Comparison of ENCODE assay signal across 16 cellular contexts in the genomic region with DNA sequence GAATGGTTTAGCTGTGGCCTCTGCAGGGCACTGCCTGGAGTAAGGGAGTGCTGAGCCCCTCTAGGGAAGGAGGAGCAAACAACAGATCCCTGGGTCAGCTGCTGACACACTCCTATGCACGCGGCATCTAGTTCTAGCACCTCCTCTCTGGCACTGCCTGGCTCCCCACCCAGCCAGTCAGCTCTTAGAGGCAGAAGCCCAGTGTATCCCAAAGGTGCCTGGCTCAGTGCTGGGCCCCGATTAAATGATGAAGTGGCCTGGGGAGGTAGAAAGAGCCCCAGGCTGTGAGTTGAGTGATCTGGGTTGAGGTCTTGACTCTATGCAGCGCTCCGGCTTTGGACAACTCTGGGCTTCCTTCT. TPM values are rescaled to one million over a fixed set of nuclear protein-coding genes. Genes with fewer than 3 reads are reported as not detected.
A peak's percentile ranks its signal among the peaks of the same experiment; 100 is the strongest.
DNase-seq lines count a peak whose midpoint lies in the region; ATAC-seq, FAIRE-seq and TF ChIP-seq lines count a peak whose summit lies in the region.
"Had no signal": no experiment of that assay in that cellular context is flagged by ENCODE, and none has a peak within 500 bp of the region (broad histone marks: within the 10 kb centered on the region; RNA-seq: fewer than 3 reads in every experiment).

No MANE protein-coding gene starts in this region.

- H2AK5ac ChIP-seq in H1 (ENCODE audit: low read depth, low read length) = 0 out of 2 replicates have a peak overlapping the region, but pooled peaks have one; percentile 46

- no peak overlapping the region for H2BK12ac ChIP-seq in H1 (ENCODE audit: low read depth, low read length)

- H3K79me1 ChIP-seq in H1 (ENCODE audit: low read depth, low read length) = no peaks in the 10 kb centered on the region

- no peak overlapping the region for H3K23ac ChIP-seq in H1 (ENCODE audit: insufficient read length)

- H3K18ac ChIP-seq in H1 (ENCODE audit: extremely low read depth, low read length) = no peak overlapping the region

- H3K79me2 ChIP-seq in H1 (ENCODE audit: control insufficient read depth in 1 of 2, insufficient read depth in 2 of 2, low read length in 2 of 2) = no peaks in the 10 kb centered on the region
- H3K79me2 ChIP-seq in osteoblast (ENCODE audit: insufficient read depth, low read length) = no peaks in the 10 kb centered on the region

- TF ChIP-seq EP300 in Ishikawa (IDR thresholded peaks at IDR 0.05; ENCODE audit: borderline replicate concordance) = no peak
- TF ChIP-seq EP300 in H1 (IDR thresholded peaks at IDR 0.05; ENCODE audit: borderline replicate concordance in 1 of 2, low read depth in 2 of 2, low read length in 2 of 2) = no peak

- H3K56ac ChIP-seq in H1 (replicated peaks; ENCODE audit: insufficient read length, low read depth, low read length) = no peak overlapping the region

- no peak overlapping the region for H3K14ac ChIP-seq in H1 (ENCODE audit: insufficient read length)

- POLR2A ChIA-PET in H1 (lab: Charles Lee; ENCODE audit: partially characterized antibody) = interaction anchor here (1.1 to 4.1 kb wide), 8 partner anchors 8 to 118 kb away, joined by 3 to 17 read pairs (median 6); partner anchors contain the start of genes RSPH9 and VEGFA

- H3K36me3 ChIP-seq in H1 (ENCODE audit: control insufficient read depth in 2 of 4, insufficient read depth in 4 of 4, low read length in 3 of 4) = no peaks in the 10 kb centered on the region
- H3K36me3 ChIP-seq in osteoblast (ENCODE audit: insufficient read depth, low read length) = no peaks in the 10 kb centered on the region
- H3K36me3 ChIP-seq: BLaER1 treated with 17β-estradiol and CSF1 and Interleukin-3, amounts not matched to agents 10 nM and 100 nM had no signal

- no peaks in the 10 kb centered on the region for H3K23me2 ChIP-seq in H1 (ENCODE audit: low read depth, low read length)

- no peak for FAIRE-seq in H1 (lab: Jason Lieb, UNC)
- FAIRE-seq: D721Med, G401.6, GM12891, K562 had no signal

- TF ChIP-seq POLR2A in H1 (IDR thresholded peaks at IDR 0.05; ENCODE audit: control extremely low read depth in 1 of 2, low read depth in 2 of 2, low read length in 2 of 2) = no peak

- H2BK20ac ChIP-seq in H1 (ENCODE audit: low read length) = no peak overlapping the region

- H3K27ac ChIP-seq in H1 (ENCODE audit: low read depth, low read length) (no peak overlapping the region), osteoblast (ENCODE audit: low read depth, low read length) (no peak overlapping the region)

- DNase-seq in H1 (ENCODE audit: low read depth in 1 of 2, low spot score in 2 of 2) (no peak), posterior vena cava (ENCODE audit: low spot score) (peak; percentile 67), osteoblast (ENCODE audit: insufficient read length, low spot score, missing footprints) (no peak), NCI-H510A treated with DMSO at 0.1 percent for 48 hours (lab: John Stamatoyannopoulos, UW) (no peak)
- DNase-seq in activated CD8-positive, alpha-beta memory T cell treated with anti-CD3 and anti-CD28 coated beads, Interleukin-2, amount 50 U/mL, for 48 hours = no peak
- DNase-seq: Caco-2; CD4-positive, CD25-positive, alpha-beta regulatory T cell; CD8-positive, alpha-beta memory T cell; HCEC 1CT had no signal

- peaks cover 0 to 7% (median 0%) of the 10 kb centered on the region in 4 experiments; a peak in 1 of 7 replicates for H3K27me3 ChIP-seq in H1 (replicated peaks in 1 of 4; ENCODE audit: control insufficient read depth in 3 of 4, extremely low read depth in 1 of 4, insufficient read depth in 3 of 4, low read length in 3 of 4)
- peaks cover 6% of the 10 kb centered on the region for H3K27me3 ChIP-seq in osteoblast (ENCODE audit: insufficient read depth, low read length)
- H3K27me3 ChIP-seq: BLaER1 treated with 17β-estradiol and CSF1 and Interleukin-3, amounts not matched to agents 10 nM and 100 nM had no signal

- TF ChIP-seq RAD21 in Ishikawa (IDR thresholded peaks at IDR 0.05; ENCODE audit: low read depth) = no peak
- no peak for TF ChIP-seq RAD21 in H1 (IDR thresholded peaks at IDR 0.05 in 1 of 2, conservative IDR thresholded peaks at IDR 0.05 in 1 of 2; ENCODE audit: low read depth in 2 of 2, low read length in 2 of 2)

- H3K4me1 ChIP-seq in H1 (replicated peaks in 1 of 4; ENCODE audit: control insufficient read depth in 3 of 4, insufficient read depth in 4 of 4, low read length in 3 of 4) (peaks cover 3 to 24% (median 11%) of the 10 kb centered on the region in 4 experiments), osteoblast (ENCODE audit: insufficient read depth, low read length) (peaks cover 12% of the 10 kb centered on the region)

- H2BK120ac ChIP-seq in H1 (replicated peaks; ENCODE audit: low read depth, low read length) = no peak overlapping the region

- no peaks in the 10 kb centered on the region for H4K20me1 ChIP-seq in H1 (replicated peaks in 1 of 2; ENCODE audit: control insufficient read depth in 1 of 2, insufficient read depth in 2 of 2, low read length in 2 of 2)
- H4K20me1 ChIP-seq in osteoblast (ENCODE audit: insufficient read depth, low read length) = no peaks in the 10 kb centered on the region
- H4K20me1 ChIP-seq: BLaER1 treated with 17β-estradiol and CSF1 and Interleukin-3, amounts not matched to agents 10 nM and 100 nM had no signal

- intact Hi-C loops in posterior vena cava (cut with DNase I) = no loop called here

- no peak for ATAC-seq in GM18909 (IDR thresholded peaks at IDR 0.05; ENCODE audit: poor library complexity, unreplicated experiment)
- ATAC-seq: K562 had no signal

- 89% methylated on average over 5 of the region's 5 CpGs; no CpG with 5 or more reads in 1 of the 2 experiments for WGBS in H1 (ENCODE audit: extremely low coverage in 1 of 2, insufficient coverage in 1 of 2, insufficient read length in 1 of 2, insufficient replicate concordance in 2 of 2, low coverage in 1 of 2, low lambda C conversion rate in 2 of 2, missing lambda C conversion rate in 1 of 2), 2 experiments

- H4K91ac ChIP-seq in H1 (replicated peaks; ENCODE audit: insufficient read length, low read length) = no peak overlapping the region

- no peak overlapping the region for H4K8ac ChIP-seq in H1 (ENCODE audit: extremely low read depth, insufficient read depth, low read length)

- no peak overlapping the region for H3K4me2 ChIP-seq in H1 (ENCODE audit: insufficient read depth in 1 of 2, low read depth in 2 of 2, low read length in 2 of 2)
- H3K4me2 ChIP-seq in osteoblast (ENCODE audit: insufficient read depth, low read length) = no peak overlapping the region

- no peaks in the 10 kb centered on the region for H3K9me3 ChIP-seq in H1 (ENCODE audit: insufficient read depth in 2 of 2, low read depth in 1 of 2, low read length in 1 of 2)
- no peaks in the 10 kb centered on the region for H3K9me3 ChIP-seq in osteoblast (ENCODE audit: low read depth, low read length)
- H3K9me3 ChIP-seq: BLaER1 treated with 17β-estradiol and CSF1 and Interleukin-3, amounts not matched to agents 10 nM and 100 nM; Caco-2 had no signal

- H2BK15ac ChIP-seq in H1 (ENCODE audit: low read length) = peak overlapping the region; percentile 72; the same call in 1 of the 2 replicates

- TF ChIP-seq CTCF in H1 (IDR thresholded peaks at IDR 0.05; ENCODE audit: control extremely low read depth in 1 of 3, insufficient read depth in 1 of 3, low read depth in 1 of 3, low read length in 3 of 3) = no peak
- TF ChIP-seq CTCF in osteoblast (IDR thresholded peaks at IDR 0.05; ENCODE audit: extremely low read depth, low read depth, low read length) = no peak

- H3K4ac ChIP-seq in H1 (replicated peaks; ENCODE audit: insufficient read length, low read depth, low read length) = no peak overlapping the region

- no peak overlapping the region for H3K4me3 ChIP-seq in H1 (ENCODE audit: extremely low read depth in 1 of 4, insufficient read depth in 2 of 4, low read depth in 3 of 4, low read length in 4 of 4)
- no peak overlapping the region for H3K4me3 ChIP-seq in osteoblast (ENCODE audit: insufficient read depth, low read length)
- H3K4me3 ChIP-seq: BLaER1 treated with 17β-estradiol and CSF1 and Interleukin-3, amounts not matched to agents 10 nM and 100 nM; K562 had no signal

- H4K5ac ChIP-seq in H1 (ENCODE audit: insufficient read length, low read depth, low read length) = no peak overlapping the region

- H3K9ac ChIP-seq in H1 (replicated peaks in 1 of 4; ENCODE audit: extremely low read depth in 1 of 4, low read depth in 3 of 4, low read length in 3 of 4) = no peak overlapping the region

- H2AFZ ChIP-seq in H1 (ENCODE audit: low read length) = no peak overlapping the region
- H2AFZ ChIP-seq in osteoblast (ENCODE audit: low read length) = no peak overlapping the region

- CTCF ChIA-PET in H1 (lab: Charles Lee; ENCODE audit: partially characterized antibody) = interaction anchor here (0.8 to 13.3 kb wide), 27 partner anchors 8 to 573 kb away, joined by 3 to 146 read pairs (median 4); partner anchors contain the start of genes RSPH9 and VEGFA

- no peak overlapping the region for H2BK5ac ChIP-seq in H1 (ENCODE audit: low read depth, low read length)

TF ChIP-seq in Ishikawa, 13 proteins besides CTCF, POLR2A, EP300 and RAD21 (continues in another document):
- 0 out of 2 replicates have a peak, but pooled peaks have one; percentile 15 for TF ChIP-seq MAX (IDR thresholded peaks at IDR 0.05)

TF ChIP-seq in H1, 55 proteins besides CTCF, POLR2A, EP300 and RAD21:
- TF ChIP-seq JUN (IDR thresholded peaks at IDR 0.05; ENCODE audit: low read depth, low read length) (no peak), MAFK (IDR thresholded peaks at IDR 0.05; ENCODE audit: low read depth, low read length) (no peak), SUZ12 (IDR thresholded peaks at IDR 0.05; ENCODE audit: low read length) (no peak), MAX (IDR thresholded peaks at IDR 0.05) (no peak), CBX5 (IDR thresholded peaks at IDR 0.05; ENCODE audit: low read depth, low read length) (no peak), HDAC2 (IDR thresholded peaks at IDR 0.05; ENCODE audit: borderline replicate concordance in 1 of 2, low read depth in 2 of 2, low read length in 2 of 2) (no peak), TAF1 (IDR thresholded peaks at IDR 0.05; ENCODE audit: low read depth, low read length) (no peak), CTBP2 (IDR thresholded peaks at IDR 0.05; ENCODE audit: borderline replicate concordance, insufficient read depth, insufficient read length, low read length) (no peak)

RNA-seq across cellular contexts. Expression of gene VEGFA, which starts 7.6 kb away (rescaled TPM):
- total RNA-seq in H1 (2021; fragmentation: NEBNext Ultra II Directional; extraction: Animal tissue kit (Norgen Biotek cat#: 25700)) = 40.7 and 42.2 TPM in 2 replicates
- 58.5 and 78.3 TPM in 2 replicates for polyA plus RNA-seq in H1 (2011; rRNA removed)
- 91.7 TPM for polyA plus RNA-seq in H1 (2011; cell fraction: cytosol; rRNA removed)
- polyA plus RNA-seq in H1 (2011; cell fraction: nucleus; rRNA removed) = 197 TPM
- polyA plus RNA-seq in H1 (2012, experiment 1 of 2) = 39.9 to 45.4 TPM (median 43.0 TPM) in 4 replicates
- polyA plus RNA-seq in H1 (2012, experiment 2 of 2) = 28.1 TPM
- 33.6 TPM for polyA plus RNA-seq in H1 (2013, experiment 1 of 2)
- 37.0 TPM for polyA plus RNA-seq in H1 (2013, experiment 2 of 2)
- 167 and 198 TPM in 2 replicates for polyA minus RNA-seq in H1 (2011; rRNA and poly(A)+ RNA removed)
- polyA minus RNA-seq in H1 (2011; cell fraction: cytosol; rRNA and poly(A)+ RNA removed) = 42.9 TPM
- 91.6 TPM for polyA minus RNA-seq in H1 (2011; cell fraction: nucleus; rRNA and poly(A)+ RNA removed)
- 10 to 100 TPM; 88.4 to 91.7 TPM for total RNA-seq in posterior vena cava
- 152 and 193 TPM in 2 replicates for total RNA-seq in osteoblast
- polyA plus RNA-seq: CD8-positive, alpha-beta memory T cell had no signal
